ENCODE assay signal across 8 cellular contexts in genomic region chr6:16494781-16495180, GRCh38.
DNase-seq lines count a peak whose midpoint lies in the region; ATAC-seq, FAIRE-seq and TF ChIP-seq lines count a peak whose summit lies in the region.

No MANE protein-coding gene starts in this region.

- H3K9me3 ChIP-seq in RWPE2 (ENCODE audit: severe bottlenecking) = no peaks in the 10 kb centered on the region
- no peaks in the 10 kb centered on the region for H3K9me3 ChIP-seq in small intestine (ENCODE audit: control insufficient read depth, low read depth)

- TF ChIP-seq CTCF in RWPE2 (IDR thresholded peaks at IDR 0.05; ENCODE audit: poor library complexity, severe bottlenecking) = no peak

- H3K27ac ChIP-seq in RWPE2 (ENCODE audit: poor library complexity, severe bottlenecking) = no peak overlapping the region
- H3K27ac ChIP-seq in small intestine (ENCODE audit: low read depth in 1 of 2, low read length in 1 of 2) = no peak overlapping the region

- peaks cover 69% of the 10 kb centered on the region for H3K4me1 Mint-ChIP-seq in activated T-cell treated with anti-CD3 and anti-CD28 coated beads, Interleukin-2, amount 50 U/mL, for 72 hours (ENCODE audit: low read depth)
- H3K4me1 Mint-ChIP-seq in stimulated activated naive CD8-positive, alpha-beta T cell treated with anti-CD3 and anti-CD28 coated beads, Interleukin-15, Interleukin-2, amounts not matched to agents 100 ng/mL and 50 ng/mL, for 24 hours (ENCODE audit: low read depth) = peaks cover 62% of the 10 kb centered on the region

- H3K27ac Mint-ChIP-seq in activated T-cell treated with anti-CD3 and anti-CD28 coated beads, Interleukin-2, amount 50 U/mL, for 72 hours = no peak overlapping the region
- H3K27ac Mint-ChIP-seq in stimulated activated naive CD8-positive, alpha-beta T cell treated with anti-CD3 and anti-CD28 coated beads, Interleukin-15, Interleukin-2, amounts not matched to agents 100 ng/mL and 50 ng/mL, for 24 hours = peak overlapping the region; percentile 17

- H3K36me3 Mint-ChIP-seq in activated T-cell treated with anti-CD3 and anti-CD28 coated beads, Interleukin-2, amount 50 U/mL, for 72 hours (ENCODE audit: insufficient read depth in 2 of 2) = peaks cover 2 to 7% of the 10 kb centered on the region in 2 donors
- peaks cover 14% of the 10 kb centered on the region for H3K36me3 Mint-ChIP-seq in stimulated activated naive CD8-positive, alpha-beta T cell treated with anti-CD3 and anti-CD28 coated beads, Interleukin-15, Interleukin-2, amounts not matched to agents 100 ng/mL and 50 ng/mL, for 24 hours (ENCODE audit: low read depth)

- WGBS in small intestine, 3 donors = 76 to 88% (median 84%) methylated on average over 3 of the region's 3 CpGs

- H3K4me3 Mint-ChIP-seq in activated T-cell treated with anti-CD3 and anti-CD28 coated beads, Interleukin-2, amount 50 U/mL, for 72 hours = peak overlapping the region; percentile 11 to 44
- H3K4me3 Mint-ChIP-seq in stimulated activated naive CD8-positive, alpha-beta T cell treated with anti-CD3 and anti-CD28 coated beads, Interleukin-15, Interleukin-2, amounts not matched to agents 100 ng/mL and 50 ng/mL, for 24 hours = no peak overlapping the region

- peaks cover 8% of the 10 kb centered on the region for H3K4me1 ChIP-seq in RWPE2 (ENCODE audit: insufficient read depth, poor library complexity, severe bottlenecking)
- peaks cover 0 to 3% of the 10 kb centered on the region in 2 donors for H3K4me1 ChIP-seq in small intestine (ENCODE audit: control insufficient read depth in 2 of 2, insufficient read depth in 1 of 2, low read depth in 1 of 2, low read length in 1 of 2)

- ATAC-seq in activated T-cell treated with anti-CD3 and anti-CD28 coated beads, Interleukin-2, amount 50 U/mL, for 72 hours (replicated peaks in 1 of 2) = peak; percentile 37 to 66
- ATAC-seq in HG02981 (IDR thresholded peaks at IDR 0.05; ENCODE audit: unreplicated experiment) (peak; percentile 95), RWPE2 (ENCODE audit: low read depth) (peak; percentile 54; the same call in 1 of the 3 replicates)

- no peak for FAIRE-seq in small intestine (lab: Jason Lieb, UNC)

- H3K27me3 ChIP-seq in RWPE2 (ENCODE audit: insufficient read depth, poor library complexity, severe bottlenecking) = no peaks in the 10 kb centered on the region
- H3K27me3 ChIP-seq in small intestine (ENCODE audit: control insufficient read depth in 2 of 2, insufficient read depth in 2 of 2, low read length in 2 of 2) = no peaks in the 10 kb centered on the region

- H3K4me3 ChIP-seq in RWPE2 (ENCODE audit: severe bottlenecking) (no peak overlapping the region), small intestine (ENCODE audit: low read depth in 1 of 2, low read length in 2 of 2) (no peak overlapping the region)

- no peak for DNase-seq in activated T-cell treated with anti-CD3 and anti-CD28 coated beads, Interleukin-2, amount 50 U/mL, for 72 hours
- no peak for DNase-seq in activated T-cell treated with anti-CD3 and anti-CD28 coated beads, Interleukin-2, amount 50 U/mL, for 48 hours
- DNase-seq in RWPE2 (ENCODE audit: low spot score) (no peak), small intestine (no peak), OCI-M2 (lab: John Stamatoyannopoulos, UW; ENCODE audit: unreplicated experiment) (no peak), NCI-H128 (lab: John Stamatoyannopoulos, UW; ENCODE audit: unreplicated experiment) (no peak)

- H3K27me3 Mint-ChIP-seq in activated T-cell treated with anti-CD3 and anti-CD28 coated beads, Interleukin-2, amount 50 U/mL, for 72 hours (ENCODE audit: low read depth) = no peaks in the 10 kb centered on the region
- no peaks in the 10 kb centered on the region for H3K27me3 Mint-ChIP-seq in stimulated activated naive CD8-positive, alpha-beta T cell treated with anti-CD3 and anti-CD28 coated beads, Interleukin-15, Interleukin-2, amounts not matched to agents 100 ng/mL and 50 ng/mL, for 24 hours

- no peaks in the 10 kb centered on the region for H3K36me3 ChIP-seq in RWPE2 (ENCODE audit: low read depth)
- H3K36me3 ChIP-seq in small intestine (ENCODE audit: control insufficient read depth in 2 of 2, insufficient read depth in 2 of 2, low read length in 2 of 2) = peaks cover 0 to 1% of the 10 kb centered on the region in 2 donors

- H3K9me3 Mint-ChIP-seq in activated T-cell treated with anti-CD3 and anti-CD28 coated beads, Interleukin-2, amount 50 U/mL, for 72 hours = peaks cover 0 to 1% of the 10 kb centered on the region in 2 donors
- H3K9me3 Mint-ChIP-seq in stimulated activated naive CD8-positive, alpha-beta T cell treated with anti-CD3 and anti-CD28 coated beads, Interleukin-15, Interleukin-2, amounts not matched to agents 100 ng/mL and 50 ng/mL, for 24 hours = no peaks in the 10 kb centered on the region
